16 cellular contexts compared by ENCODE assay signal in the genomic region with DNA sequence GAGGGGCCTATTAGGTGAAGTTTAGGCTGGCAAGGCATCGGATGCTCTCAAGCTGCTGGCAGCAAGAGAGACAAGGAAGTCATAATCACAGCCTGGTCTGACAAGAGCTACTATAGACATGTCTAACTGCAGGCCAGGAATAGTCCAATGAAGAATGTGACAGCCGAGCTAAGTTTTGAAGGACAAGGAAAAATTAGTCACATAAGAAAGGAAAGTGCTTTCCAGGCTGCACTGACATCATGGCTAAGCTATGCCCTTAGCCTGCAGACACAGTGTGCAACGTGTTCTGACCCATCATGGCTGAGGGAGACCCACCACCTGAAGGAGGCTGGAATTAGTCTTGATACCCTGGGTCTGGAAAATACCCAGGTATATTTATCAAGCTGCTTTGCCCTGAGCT.
"Had no signal": no experiment of that assay in that cellular context is flagged by ENCODE, and none has a peak within 500 bp of the region (broad histone marks: within the 10 kb centered on the region; RNA-seq: fewer than 3 reads in every experiment).

No MANE protein-coding gene starts in this region.

- H3K36me3 Mint-ChIP-seq: memory B cell; natural killer cell; stimulated activated memory B cell treated with anti-CD40 and anti-IgM and Interleukin-4, amounts not matched to agents 10 μg/mL and 1 μg/mL and 100 μg/mL, for 72 hours had no signal

- H3K4me1 ChIP-seq: gastroesophageal sphincter, left lung, tibial artery, uterus had no signal

- H3K9me3 ChIP-seq: gastroesophageal sphincter, left lung, tibial artery, uterus had no signal

- H3K4me3 Mint-ChIP-seq: central memory CD8-positive, alpha-beta T cell; memory B cell; natural killer cell; stimulated activated memory B cell treated with anti-CD40 and anti-IgM and Interleukin-4, amounts not matched to agents 10 μg/mL and 1 μg/mL and 100 μg/mL, for 72 hours had no signal

- H3K27ac Mint-ChIP-seq: activated T-helper 2 cell treated with anti-CD3 and anti-CD28 coated beads, Interferon-gamma antibody, Interleukin-2, Interleukin-4, amounts not matched to agents 10 μg/mL and 5 μg/mL and 100 μg/mL, durations not matched to agents 14 hours and 24 hours and 36 hours; memory B cell; natural killer cell; stimulated activated memory B cell treated with anti-CD40 and anti-IgM and Interleukin-4, amounts not matched to agents 10 μg/mL and 1 μg/mL and 100 μg/mL, for 72 hours had no signal

- ATAC-seq: gastroesophageal sphincter; left lung; natural killer cell; stimulated activated memory B cell treated with anti-CD40 and anti-IgM and Interleukin-4, amounts not matched to agents 10 μg/mL and 1 μg/mL and 100 μg/mL, for 72 hours had no signal

- DNase-seq: activated CD4-positive, alpha-beta T cell treated with anti-CD3 and anti-CD28 coated beads for 1 hour; activated CD4-positive, alpha-beta T cell treated with anti-CD3 and anti-CD28 coated beads, Interleukin-2, amount 50 U/mL, for 4 hours; activated naive CD4-positive, alpha-beta T cell treated with anti-CD3 and anti-CD28 coated beads, Interleukin-2, amount 50 U/mL, for 16 hours; cortex of kidney; effector CD8-positive, alpha-beta T cell; left lung; natural killer cell; stimulated activated CD4-positive, alpha-beta T cell treated with anti-CD3 and anti-CD28 coated beads, Interleukin-2, amount 100 ng/mL, for 48 hours; tibial artery; uterus had no signal

- H3K4me3 ChIP-seq: gastroesophageal sphincter, left lung, tibial artery, uterus had no signal

- H3K9me3 Mint-ChIP-seq: activated T-helper 2 cell treated with anti-CD3 and anti-CD28 coated beads, Interferon-gamma antibody, Interleukin-2, Interleukin-4, amounts not matched to agents 10 μg/mL and 5 μg/mL and 100 μg/mL, durations not matched to agents 14 hours and 24 hours and 36 hours; central memory CD8-positive, alpha-beta T cell; memory B cell; natural killer cell; stimulated activated memory B cell treated with anti-CD40 and anti-IgM and Interleukin-4, amounts not matched to agents 10 μg/mL and 1 μg/mL and 100 μg/mL, for 72 hours had no signal

- H3K36me3 ChIP-seq: gastroesophageal sphincter, left lung, tibial artery, uterus had no signal

- H3K4me1 Mint-ChIP-seq: central memory CD8-positive, alpha-beta T cell; memory B cell; natural killer cell; stimulated activated memory B cell treated with anti-CD40 and anti-IgM and Interleukin-4, amounts not matched to agents 10 μg/mL and 1 μg/mL and 100 μg/mL, for 72 hours had no signal

- H3K27me3 ChIP-seq: gastroesophageal sphincter, left lung, tibial artery, uterus had no signal

- H3K27ac ChIP-seq: gastroesophageal sphincter, left lung, tibial artery, uterus, VCaP had no signal
